ENCODE assay signal across 1 cellular context in genomic region chr3:12556723-12557471, GRCh38.
TF ChIP-seq lines count a peak whose summit lies in the region.

Gene MKRN2, plus strand, starts transcription at chr3:12557087. Its CDS starts 64 bp downstream, at chr3:12557151.

TF ChIP-seq in A549, 52 proteins besides CTCF, POLR2A, EP300 and RAD21 (continued from another document):
- TF ChIP-seq PBX3 (IDR thresholded peaks at IDR 0.05) (peak; percentile 61; the same call in 1 of the 2 replicates), GATA3 (IDR thresholded peaks at IDR 0.05; ENCODE audit: borderline replicate concordance) (peak; percentile 24; the same call in 1 of the 2 replicates), RFX5 (IDR thresholded peaks at IDR 0.05) (0 out of 2 replicates have a peak, but pooled peaks have one; percentile 52), MAX (IDR thresholded peaks at IDR 0.05) (peak; percentile 92), KDM5A (IDR thresholded peaks at IDR 0.05) (peak; percentile 11; the same call in 1 of the 2 replicates), HOXB5 (CRISPR knock-in tag; IDR thresholded peaks at IDR 0.05) (0 out of 2 replicates have a peak, but pooled peaks have one; percentile 31), BHLHE40 (IDR thresholded peaks at IDR 0.05; ENCODE audit: low read depth, low read length) (0 out of 2 replicates have a peak, but pooled peaks have one; percentile 18)
